In the genomic region with DNA sequence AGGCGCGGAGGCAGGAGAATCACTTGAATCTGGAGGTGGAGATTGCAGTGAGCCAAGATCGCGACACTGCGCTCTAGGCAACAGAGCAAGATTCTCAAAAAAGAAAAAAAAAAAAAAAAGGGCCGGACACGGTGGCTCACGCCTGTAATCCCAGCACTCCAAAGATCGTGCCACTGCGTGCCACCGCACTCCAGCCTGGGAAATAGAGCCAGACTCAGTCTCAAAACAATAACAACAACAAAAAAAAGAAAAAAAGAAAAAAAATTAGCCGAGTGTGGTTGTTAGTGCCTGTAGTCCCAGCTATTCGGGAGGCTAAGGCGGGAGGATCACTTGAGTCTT, we compare ENCODE assay signal across 8 cellular contexts. TPM values are rescaled to one million over a fixed set of nuclear protein-coding genes. Genes with fewer than 3 reads are reported as not detected.
A peak's percentile ranks its signal among the peaks of the same experiment; 100 is the strongest.
DNase-seq lines count a peak whose midpoint lies in the region; ATAC-seq and TF ChIP-seq lines count a peak whose summit lies in the region.

No MANE protein-coding gene starts in this region.

- H3K27me3 Mint-ChIP-seq in osteocyte (ENCODE audit: unreplicated experiment): peaks cover 4% of the 10 kb centered on the region

- H3K9me3 Mint-ChIP-seq in osteocyte (ENCODE audit: unreplicated experiment): no peaks in the 10 kb centered on the region

- H3K36me3 ChIP-seq in DOHH2 (ENCODE audit: control insufficient read depth, low read length): peaks cover 45% of the 10 kb centered on the region

- intact Hi-C loops in dorsolateral prefrontal cortex (cut with DNase I): loop anchor here in 1 of 2 donors (10.0 kb wide), 1 partner anchor 465 kb away; no protein-coding TSS in a partner anchor

- H3K79me2 ChIP-seq in DOHH2 (ENCODE audit: control insufficient read depth, low read length): peaks cover 29% of the 10 kb centered on the region

- DNase-seq in RWPE1 (ENCODE audit: low spot score) (no peak), dorsolateral prefrontal cortex (no peak), osteocyte (ENCODE audit: extremely low spot score, unreplicated experiment) (no peak), NCI-H69 (lab: John Stamatoyannopoulos, UW) (no peak), SHP77 treated with DMSO at 0.1 percent for 48 hours (lab: John Stamatoyannopoulos, UW) (no peak)

- H3K4me3 ChIP-seq in DOHH2 (ENCODE audit: low read length): peak overlapping the region; percentile 86
- peak overlapping the region in 58 of 59 donors; percentile 42 to 91 (median 76) for H3K4me3 ChIP-seq in dorsolateral prefrontal cortex

- peak overlapping the region; percentile 61 for H3K4me2 ChIP-seq in DOHH2 (ENCODE audit: low read length)

- H4K20me1 ChIP-seq in DOHH2 (ENCODE audit: control insufficient read depth, insufficient read depth, low read depth, low read length): peaks cover 12% of the 10 kb centered on the region

- H3K27me3 ChIP-seq in DOHH2 (ENCODE audit: control insufficient read depth, low read length): no peaks in the 10 kb centered on the region
- no peaks in the 10 kb centered on the region for H3K27me3 ChIP-seq in dorsolateral prefrontal cortex

- H3K36me3 Mint-ChIP-seq in osteocyte (ENCODE audit: unreplicated experiment): peaks cover 32% of the 10 kb centered on the region

- peaks cover 22% of the 10 kb centered on the region for H3K4me1 ChIP-seq in DOHH2 (ENCODE audit: control insufficient read depth, low read length)

- ATAC-seq in HG02610 (IDR thresholded peaks at IDR 0.05; ENCODE audit: unreplicated experiment) (no peak), GM19395 (IDR thresholded peaks at IDR 0.05; ENCODE audit: unreplicated experiment) (no peak)

- H3K9me3 ChIP-seq in DOHH2 (ENCODE audit: control insufficient read depth, insufficient read depth, low read length): no peaks in the 10 kb centered on the region

- peaks cover 23% of the 10 kb centered on the region for H3K4me1 Mint-ChIP-seq in osteocyte (ENCODE audit: unreplicated experiment)

- CTCF ChIA-PET in RWPE1 (lab: Yijun Ruan, JAX): interaction anchor here (0.6 to 0.7 kb wide), 4 partner anchors 14 to 996 kb away, joined by 3 to 6 read pairs (median 4); no protein-coding TSS in a partner anchor

- POLR2A ChIA-PET in RWPE1 (lab: Yijun Ruan, JAX; ENCODE audit: low non-redundant PET): no interaction called here

- H3K9me2 ChIP-seq in DOHH2 (replicated peaks; ENCODE audit: control insufficient read depth, low read length): no peaks in the 10 kb centered on the region

- H3F3A ChIP-seq in DOHH2 (ENCODE audit: control insufficient read depth, insufficient read depth): peaks cover 54% of the 10 kb centered on the region

- TF ChIP-seq CTCF in DOHH2 (IDR thresholded peaks at IDR 0.05; ENCODE audit: low read depth, low read length, poor library complexity, severe bottlenecking): no peak
- TF ChIP-seq CTCF in RWPE1 (conservative IDR thresholded peaks at IDR 0.05; ENCODE audit: low read depth): no peak
- TF ChIP-seq CTCF in dorsolateral prefrontal cortex (IDR thresholded peaks at IDR 0.05 in 54 of 56, conservative IDR thresholded peaks at IDR 0.05 in 2 of 56; ENCODE audit: low read depth in 1 of 56, partially characterized antibody in 56 of 56): peak in 1 of 56 donors; percentile 4
- TF ChIP-seq CTCF in osteocyte (IDR thresholded peaks at IDR 0.05): no peak

- H3K4me3 Mint-ChIP-seq in osteocyte (ENCODE audit: unreplicated experiment): peak overlapping the region; percentile 99

- peak overlapping the region; percentile 99 for H3K27ac Mint-ChIP-seq in osteocyte (ENCODE audit: unreplicated experiment)

- H3K27ac ChIP-seq in DOHH2 (ENCODE audit: low read depth, low read length): no peak overlapping the region
- H3K27ac ChIP-seq in RWPE1: peak overlapping the region; percentile 88
- H3K27ac ChIP-seq in dorsolateral prefrontal cortex: peak overlapping the region in 44 of 59 donors; percentile 73 to 98 (median 92)

RNA-seq across cellular contexts. Expression of a gene that starts 0.5 kb away (rescaled TPM):
- total RNA-seq in dorsolateral prefrontal cortex: 100 to 1,000 TPM; 346 to 633 (median 442) TPM
- total RNA-seq in osteocyte: 1,250 and 1,279 TPM in 2 replicates

RNA-seq across cellular contexts. Expression of a gene that starts 8.9 kb away (rescaled TPM):
- total RNA-seq in dorsolateral prefrontal cortex (100 to 1,000 TPM; 141 to 247 (median 187) TPM), osteocyte (102 and 107 TPM in 2 replicates)

RNA-seq across cellular contexts. Expression of a gene that starts 27.6 kb away (rescaled TPM):
- 100 to 1,000 TPM; 133 to 246 (median 192) TPM for total RNA-seq in dorsolateral prefrontal cortex
- total RNA-seq in osteocyte: 62.6 and 63.3 TPM in 2 replicates
